17 cellular contexts compared by ENCODE assay signal in genomic region chr10:101967713-101968112, GRCh38.
DNase-seq lines count a peak whose midpoint lies in the region; TF ChIP-seq lines count a peak whose summit lies in the region.
"Had no signal": no experiment of that assay in that cellular context is flagged by ENCODE, and none has a peak within 500 bp of the region (broad histone marks: within the 10 kb centered on the region; RNA-seq: fewer than 3 reads in every experiment).

No MANE protein-coding gene starts in this region.

- H4K20me1 ChIP-seq in MM.1S (ENCODE audit: insufficient read depth, low read length) (no peaks in the 10 kb centered on the region), osteoblast (ENCODE audit: insufficient read depth, low read length) (no peaks in the 10 kb centered on the region)

- H3K27ac ChIP-seq in MM.1S (ENCODE audit: low read length) = peak overlapping the region; percentile 92; the same call in 1 of the 2 replicates
- no peak overlapping the region for H3K27ac ChIP-seq in osteoblast (ENCODE audit: low read depth, low read length)
- H3K27ac ChIP-seq: body of pancreas had no signal

- DNase-seq in EL = peak; percentile 49
- no peak for DNase-seq in MM.1S
- peak; percentile 64 for DNase-seq in osteoblast (ENCODE audit: insufficient read length, low spot score, missing footprints)
- DNase-seq in RKO (ENCODE audit: low spot score) = no peak
- no peak for DNase-seq in activated CD4-positive, alpha-beta T cell treated with anti-CD3 and anti-CD28 coated beads, Interleukin-2, amount 50 U/mL, for 1 hour
- DNase-seq in MV-4-11 (lab: John Stamatoyannopoulos, UW) = no peak
- DNase-seq: activated CD8-positive, alpha-beta T cell treated with anti-CD3 and anti-CD28 coated beads for 36 hours; body of pancreas; CD4-positive, alpha-beta T cell; effector CD8-positive, alpha-beta T cell; islet precursor cell; MG63; NCI-H82; SHP77 had no signal

- no peak overlapping the region for H3K4me3 Mint-ChIP-seq in dendritic cell treated with granulocyte-macrophage colony-stimulating factor and Interleukin-4, amounts not matched to agents 40 ng/mL and 50 ng/mL, for 4 days
- H3K4me3 Mint-ChIP-seq: activated CD8-positive, alpha-beta T cell treated with anti-CD3 and anti-CD28 coated beads for 36 hours; CD4-positive, alpha-beta T cell had no signal

- no peaks in the 10 kb centered on the region for H3K9me2 ChIP-seq in MM.1S (replicated peaks; ENCODE audit: insufficient read depth, low read length)

- H3K4me3 ChIP-seq in MM.1S (ENCODE audit: low read length) = no peak overlapping the region
- no peak overlapping the region for H3K4me3 ChIP-seq in osteoblast (ENCODE audit: insufficient read depth, low read length)
- H3K4me3 ChIP-seq: body of pancreas, gastroesophageal sphincter, MG63 had no signal

- no peaks in the 10 kb centered on the region for H3K27me3 Mint-ChIP-seq in dendritic cell treated with granulocyte-macrophage colony-stimulating factor and Interleukin-4, amounts not matched to agents 40 ng/mL and 50 ng/mL, for 4 days
- H3K27me3 Mint-ChIP-seq: activated CD8-positive, alpha-beta T cell treated with anti-CD3 and anti-CD28 coated beads for 36 hours; CD4-positive, alpha-beta T cell; progenitor cell of endocrine pancreas had no signal

- peaks cover 86% of the 10 kb centered on the region for H3K36me3 Mint-ChIP-seq in dendritic cell treated with granulocyte-macrophage colony-stimulating factor and Interleukin-4, amounts not matched to agents 40 ng/mL and 50 ng/mL, for 4 days (ENCODE audit: low read depth)

- no peak overlapping the region for H3K9ac ChIP-seq in MM.1S (ENCODE audit: low read length)

- H3K4me2 ChIP-seq in MM.1S (ENCODE audit: low read depth, low read length) (peak overlapping the region; percentile 64; the same call in 1 of the 2 replicates), osteoblast (ENCODE audit: insufficient read depth, low read length) (no peak overlapping the region)

- 0 out of 2 replicates have a peak, but pooled peaks cover 4% of the 10 kb centered on the region for H3K79me2 ChIP-seq in MM.1S (ENCODE audit: low read length)
- H3K79me2 ChIP-seq in osteoblast (ENCODE audit: insufficient read depth, low read length) = no peaks in the 10 kb centered on the region

- H3F3A ChIP-seq in MM.1S (ENCODE audit: insufficient read depth, low read length) = peaks cover 43% of the 10 kb centered on the region

- no peak overlapping the region for H2AFZ ChIP-seq in MM.1S (ENCODE audit: low read length)
- no peak overlapping the region for H2AFZ ChIP-seq in osteoblast (ENCODE audit: low read length)

- H3K36me3 ChIP-seq in MM.1S (replicated peaks; ENCODE audit: insufficient read depth, low read length) (no peaks in the 10 kb centered on the region), osteoblast (ENCODE audit: insufficient read depth, low read length) (peaks cover 5% of the 10 kb centered on the region)

- H3K27me3 ChIP-seq in MM.1S (replicated peaks; ENCODE audit: insufficient read depth, low read length) (no peaks in the 10 kb centered on the region), osteoblast (ENCODE audit: insufficient read depth, low read length) (no peaks in the 10 kb centered on the region)
- H3K27me3 ChIP-seq: body of pancreas, gastroesophageal sphincter, MG63 had no signal

- H3K4me1 ChIP-seq in MM.1S (ENCODE audit: low read length) (peaks cover 73% of the 10 kb centered on the region), osteoblast (ENCODE audit: insufficient read depth, low read length) (peaks cover 10% of the 10 kb centered on the region)

- intact Hi-C loops in dendritic cell treated with granulocyte-macrophage colony-stimulating factor and Interleukin-4, amounts not matched to agents 40 ng/mL and 50 ng/mL, for 4 days (cut with micrococcal nuclease) = no loop called here

- TF ChIP-seq CTCF in MM.1S (IDR thresholded peaks at IDR 0.05; ENCODE audit: low read length) (no peak), osteoblast (IDR thresholded peaks at IDR 0.05; ENCODE audit: extremely low read depth, low read depth, low read length) (no peak)

- peaks cover 19% of the 10 kb centered on the region for H3K4me1 Mint-ChIP-seq in dendritic cell treated with granulocyte-macrophage colony-stimulating factor and Interleukin-4, amounts not matched to agents 40 ng/mL and 50 ng/mL, for 4 days (ENCODE audit: low read depth)

- H3K9me3 ChIP-seq in MM.1S (replicated peaks; ENCODE audit: insufficient read depth, low read length) (no peaks in the 10 kb centered on the region), osteoblast (ENCODE audit: low read depth, low read length) (no peaks in the 10 kb centered on the region)
- H3K9me3 ChIP-seq: body of pancreas, gastroesophageal sphincter, MG63 had no signal

- no peaks in the 10 kb centered on the region for H3K9me3 Mint-ChIP-seq in dendritic cell treated with granulocyte-macrophage colony-stimulating factor and Interleukin-4, amounts not matched to agents 40 ng/mL and 50 ng/mL, for 4 days
- H3K9me3 Mint-ChIP-seq: activated CD8-positive, alpha-beta T cell treated with anti-CD3 and anti-CD28 coated beads for 36 hours; CD4-positive, alpha-beta T cell had no signal

- peak overlapping the region; percentile 45 for H3K27ac Mint-ChIP-seq in dendritic cell treated with granulocyte-macrophage colony-stimulating factor and Interleukin-4, amounts not matched to agents 40 ng/mL and 50 ng/mL, for 4 days
- H3K27ac Mint-ChIP-seq: activated CD8-positive, alpha-beta T cell treated with anti-CD3 and anti-CD28 coated beads for 36 hours; progenitor cell of endocrine pancreas had no signal

Comparison
In these comparisons a context has a peak if more than half of its experiments do, and no peak if none do; other contexts are left out.
1. DNase-seq: peak in EL (single experiment) and osteoblast (single experiment); none in MM.1S (single experiment), RKO (single experiment), activated CD4-positive, alpha-beta T cell treated with anti-CD3 and anti-CD28 coated beads, Interleukin-2, amount 50 U/mL, for 1 hour (single experiment) and MV-4-11 (single experiment).